Comparison of ENCODE assay signal across 10 cellular contexts in the genomic region with DNA sequence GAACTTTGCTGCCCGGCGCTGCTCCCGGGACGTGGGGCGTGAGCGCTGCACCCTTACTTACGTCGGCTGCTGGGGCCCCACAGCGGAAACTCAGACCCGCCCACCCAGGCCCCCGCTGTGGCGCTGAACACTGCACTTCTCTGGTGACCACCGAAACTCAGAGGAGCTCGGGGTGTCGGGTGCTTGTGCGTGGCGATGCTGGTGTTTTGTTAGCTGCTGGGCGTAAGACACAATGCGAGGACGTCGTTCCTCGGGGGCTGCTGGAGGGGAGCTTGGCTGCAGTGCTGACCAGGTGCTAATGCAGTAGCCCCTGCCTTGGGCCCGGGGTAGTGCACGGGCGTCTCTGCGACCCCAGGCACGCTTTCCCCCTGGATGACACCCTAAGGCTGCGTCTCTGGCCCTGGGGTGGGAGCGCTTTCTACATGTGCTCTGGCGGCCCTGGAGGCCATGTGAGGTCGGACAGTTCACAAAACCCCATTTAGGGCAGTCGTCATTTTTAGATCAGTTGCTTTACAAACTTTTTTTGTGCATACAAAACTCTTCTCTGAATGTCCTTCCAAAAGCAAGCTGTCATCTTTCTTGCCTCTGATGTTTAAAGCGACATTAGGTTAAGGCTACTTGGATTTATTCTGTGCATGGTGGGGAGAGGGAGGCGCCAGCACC. TPM values are rescaled to one million over a fixed set of nuclear protein-coding genes. Genes with fewer than 3 reads are reported as not detected.
DNase-seq lines count a peak whose midpoint lies in the region; ATAC-seq, FAIRE-seq and TF ChIP-seq lines count a peak whose summit lies in the region.
"Had no signal": no experiment of that assay in that cellular context is flagged by ENCODE, and none has a peak within 500 bp of the region (broad histone marks: within the 10 kb centered on the region; RNA-seq: fewer than 3 reads in every experiment).

No MANE protein-coding gene starts in this region.

- intact Hi-C loops in esophagus muscularis mucosa (cut with DNase I) = no loop called here

- H3K4me3 ChIP-seq in esophagus muscularis mucosa (peak overlapping the region; percentile 63 to 70 (median 65)), osteoblast (ENCODE audit: insufficient read depth, low read length) (peak overlapping the region; percentile 78)

- H3K27ac Mint-ChIP-seq in activated T-cell treated with anti-CD3 and anti-CD28 coated beads, Interleukin-2, amount 50 U/mL, for 24 hours = peak overlapping the region; percentile 33

- FAIRE-seq in urothelium cell line (lab: Jason Lieb, UNC) = peak; percentile 30

- H3K27me3 Mint-ChIP-seq in activated T-cell treated with anti-CD3 and anti-CD28 coated beads, Interleukin-2, amount 50 U/mL, for 24 hours = no peaks in the 10 kb centered on the region

- no peak for TF ChIP-seq EP300 in esophagus muscularis mucosa (IDR thresholded peaks at IDR 0.05)

- H3K27ac ChIP-seq in esophagus muscularis mucosa (replicated peaks in 1 of 4) = peak overlapping the region; percentile 97 to 99 (median 97)
- peak overlapping the region; percentile 99 for H3K27ac ChIP-seq in osteoblast (ENCODE audit: low read depth, low read length)

- no peak for TF ChIP-seq CTCF in esophagus muscularis mucosa (IDR thresholded peaks at IDR 0.05)
- TF ChIP-seq CTCF in osteoblast (IDR thresholded peaks at IDR 0.05; ENCODE audit: extremely low read depth, low read depth, low read length) = no peak

- H3K4me1 ChIP-seq in esophagus muscularis mucosa = peaks cover 55 to 77% (median 74%) of the 10 kb centered on the region in 4 donors
- H3K4me1 ChIP-seq in osteoblast (ENCODE audit: insufficient read depth, low read length) = peaks cover 52% of the 10 kb centered on the region

- WGBS in esophagus muscularis mucosa = 83% methylated on average over 33 of the region's 34 CpGs

- no peak for DNase-seq in activated T-cell treated with anti-CD3 and anti-CD28 coated beads, Interleukin-2, amount 50 U/mL, for 24 hours
- DNase-seq in activated T-cell treated with anti-CD3 and anti-CD28 coated beads for 4 hours = no peak
- DNase-seq in esophagus muscularis mucosa (ENCODE audit: extremely low spot score) = no peak
- no peak for DNase-seq in osteoblast (ENCODE audit: insufficient read length, low spot score, missing footprints)
- DNase-seq in urothelium cell line (ENCODE audit: low spot score) = no peak
- DNase-seq in H4 (ENCODE audit: low spot score) = no peak
- DNase-seq: effector CD4-positive, alpha-beta T cell; NCI-H2081 treated with DMSO at 0.1 percent for 48 hours had no signal

- peak overlapping the region; percentile 95 for H3K4me2 ChIP-seq in osteoblast (ENCODE audit: insufficient read depth, low read length)

- H3K9me3 ChIP-seq in esophagus muscularis mucosa (no peaks in the 10 kb centered on the region), osteoblast (ENCODE audit: low read depth, low read length) (no peaks in the 10 kb centered on the region)

- ATAC-seq in HG03520 (IDR thresholded peaks at IDR 0.05; ENCODE audit: unreplicated experiment) (no peak), HG03097 (IDR thresholded peaks at IDR 0.05; ENCODE audit: low FRiP score, unreplicated experiment) (no peak)

- peaks cover 44% of the 10 kb centered on the region for H3K4me1 Mint-ChIP-seq in activated T-cell treated with anti-CD3 and anti-CD28 coated beads, Interleukin-2, amount 50 U/mL, for 24 hours (ENCODE audit: low read depth)

- peaks cover 22 to 40% (median 29%) of the 10 kb centered on the region in 4 donors for H3K36me3 ChIP-seq in esophagus muscularis mucosa
- H3K36me3 ChIP-seq in osteoblast (ENCODE audit: insufficient read depth, low read length) = peaks cover 14% of the 10 kb centered on the region

- no peaks in the 10 kb centered on the region for H3K9me3 Mint-ChIP-seq in activated T-cell treated with anti-CD3 and anti-CD28 coated beads, Interleukin-2, amount 50 U/mL, for 24 hours

- peaks cover 72% of the 10 kb centered on the region for H3K36me3 Mint-ChIP-seq in activated T-cell treated with anti-CD3 and anti-CD28 coated beads, Interleukin-2, amount 50 U/mL, for 24 hours (ENCODE audit: low read depth)

- H3K4me3 Mint-ChIP-seq in activated T-cell treated with anti-CD3 and anti-CD28 coated beads, Interleukin-2, amount 50 U/mL, for 24 hours = no peak overlapping the region

- peaks cover 7% of the 10 kb centered on the region for H4K20me1 ChIP-seq in osteoblast (ENCODE audit: insufficient read depth, low read length)

- peaks cover 76% of the 10 kb centered on the region for H3K79me2 ChIP-seq in osteoblast (ENCODE audit: insufficient read depth, low read length)

- no peak overlapping the region for H2AFZ ChIP-seq in osteoblast (ENCODE audit: low read length)

- H3K27me3 ChIP-seq in esophagus muscularis mucosa (no peaks in the 10 kb centered on the region), osteoblast (ENCODE audit: insufficient read depth, low read length) (no peaks in the 10 kb centered on the region)

- TF ChIP-seq POLR2A in esophagus muscularis mucosa (IDR thresholded peaks at IDR 0.05; ENCODE audit: low read depth) = no peak

RNA-seq across cellular contexts. Expression of a gene that starts 5.7 kb away (rescaled TPM):
- total RNA-seq in esophagus muscularis mucosa (100 to 1,000 TPM in 1 of 4 donors, 10 to 100 TPM in 3; 61.5 to 104 (median 83.0) TPM), osteoblast (19.7 and 21.7 TPM in 2 replicates)
- 13.2 and 16.9 TPM in 2 replicates for total RNA-seq in H4 (2014; rRNA removed; shearing (Covaris generic))

RNA-seq across cellular contexts. Expression of a gene that starts 19.8 kb away (rescaled TPM):
- total RNA-seq in esophagus muscularis mucosa (under 1 TPM in 2 of 4 donors, not detected in 2; 0.23 to 0.42 TPM), osteoblast (under 0.01 TPM in 2 replicates)
- 2.3 and 4.4 TPM in 2 replicates for total RNA-seq in H4 (2014; rRNA removed; shearing (Covaris generic))

RNA-seq across cellular contexts. Expression of a gene that starts 32.0 kb away (rescaled TPM):
- 10 to 100 TPM; 33.1 to 80.3 (median 48.0) TPM for total RNA-seq in esophagus muscularis mucosa
- 53.0 and 66.2 TPM in 2 replicates for total RNA-seq in osteoblast
- 32.7 and 34.1 TPM in 2 replicates for total RNA-seq in H4 (2014; rRNA removed; shearing (Covaris generic))

RNA-seq across cellular contexts. Expression of a gene that starts 33.6 kb away (rescaled TPM):
- 10 to 100 TPM; 26.8 to 33.2 (median 29.3) TPM for total RNA-seq in esophagus muscularis mucosa
- 32.1 and 38.7 TPM in 2 replicates for total RNA-seq in osteoblast
- 99.6 and 126 TPM in 2 replicates for total RNA-seq in H4 (2014; rRNA removed; shearing (Covaris generic))
